Comparison of ENCODE assay signal across 20 cellular contexts in the genomic region with DNA sequence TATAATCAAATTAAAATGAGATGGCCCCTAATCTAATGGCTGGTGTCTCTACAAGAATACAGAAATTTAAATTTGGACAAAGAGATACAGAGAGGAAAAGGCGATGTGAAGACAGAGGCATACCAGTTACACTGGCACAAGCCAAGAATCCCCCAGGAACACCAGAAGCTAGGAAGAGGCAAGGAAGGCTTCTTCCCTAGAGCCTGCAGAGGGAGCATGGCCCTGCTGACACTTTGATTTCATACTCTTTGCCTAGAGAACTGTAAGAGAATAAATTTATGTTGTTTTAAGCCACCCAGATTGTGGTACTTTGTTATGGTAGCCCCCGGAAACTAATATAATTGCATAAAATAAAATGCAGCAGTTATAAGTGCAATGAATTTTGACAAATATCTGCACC.
A peak's percentile ranks its signal among the peaks of the same experiment; 100 is the strongest.
DNase-seq lines count a peak whose midpoint lies in the region; ATAC-seq and TF ChIP-seq lines count a peak whose summit lies in the region.
"Had no signal": no experiment of that assay in that cellular context is flagged by ENCODE, and none has a peak within 500 bp of the region (broad histone marks: within the 10 kb centered on the region; RNA-seq: fewer than 3 reads in every experiment).

No MANE protein-coding gene starts in this region.

- H3K36me3 ChIP-seq in endodermal cell (ENCODE audit: control insufficient read depth, insufficient read depth, low read length): no peaks in the 10 kb centered on the region
- no peaks in the 10 kb centered on the region for H3K36me3 ChIP-seq in neural progenitor cell
- H3K36me3 ChIP-seq: BE2C; BLaER1 treated with 17β-estradiol and CSF1 and Interleukin-3, amounts not matched to agents 10 nM and 100 nM had no signal

- no peak overlapping the region for H3K4me3 ChIP-seq in endodermal cell (ENCODE audit: low read length)
- H3K4me3 ChIP-seq in neural progenitor cell: no peak overlapping the region
- H3K4me3 ChIP-seq: BLaER1 treated with 17β-estradiol and CSF1 and Interleukin-3, amounts not matched to agents 10 nM and 100 nM; GM23248 had no signal

- H3F3A ChIP-seq in neural progenitor cell (ENCODE audit: low read depth): no peaks in the 10 kb centered on the region

- no peak overlapping the region for H2AFZ ChIP-seq in neural progenitor cell (replicated peaks)
- H2AFZ ChIP-seq: GM23248 had no signal

- H3K9me3 Mint-ChIP-seq in endodermal cell (peaks cover 7% of the 10 kb centered on the region), neural progenitor cell (peaks cover 11% of the 10 kb centered on the region)
- H3K9me3 Mint-ChIP-seq: CD4-positive, alpha-beta T cell had no signal

- H3K27ac Mint-ChIP-seq in endodermal cell: no peak overlapping the region
- H3K27ac Mint-ChIP-seq in neural progenitor cell: no peak overlapping the region
- H3K27ac Mint-ChIP-seq: CD14-positive monocyte; CD4-positive, alpha-beta T cell; CD8-positive, alpha-beta memory T cell had no signal

- no peaks in the 10 kb centered on the region for H3K4me1 Mint-ChIP-seq in endodermal cell
- H3K4me1 Mint-ChIP-seq in neural progenitor cell: no peaks in the 10 kb centered on the region
- H3K4me1 Mint-ChIP-seq: CD14-positive monocyte; CD8-positive, alpha-beta memory T cell had no signal

- H3K9me3 ChIP-seq in endodermal cell (ENCODE audit: control insufficient read depth, low read length) (no peaks in the 10 kb centered on the region), neural progenitor cell (ENCODE audit: low read depth) (no peaks in the 10 kb centered on the region)
- H3K9me3 ChIP-seq: BE2C had no signal

- no peaks in the 10 kb centered on the region for H3K4me1 ChIP-seq in endodermal cell (ENCODE audit: control insufficient read depth, insufficient read depth, low read length)
- H3K4me1 ChIP-seq in neural progenitor cell: no peaks in the 10 kb centered on the region
- H3K4me1 ChIP-seq: BE2C had no signal

- WGBS in endodermal cell (ENCODE audit: insufficient coverage in 1 of 2, insufficient read length in 1 of 2), 2 experiments: 79 to 100% methylated on average over 1 of the region's 2 CpGs

- H3K36me3 Mint-ChIP-seq in endodermal cell (ENCODE audit: low read depth): no peaks in the 10 kb centered on the region
- no peaks in the 10 kb centered on the region for H3K36me3 Mint-ChIP-seq in neural progenitor cell
- H3K36me3 Mint-ChIP-seq: CD14-positive monocyte; CD8-positive, alpha-beta memory T cell had no signal

- DNase-seq in DMS 273 (lab: John Stamatoyannopoulos, UW; ENCODE audit: unreplicated experiment) (peak; percentile 10), DMS 273 treated with DMSO at 0.1 percent for 48 hours (lab: John Stamatoyannopoulos, UW) (no peak), SK-MEL-5 (ENCODE audit: low read depth, low spot score) (peak; percentile 18), endodermal cell (no peak), neural progenitor cell (ENCODE audit: low spot score) (no peak), germinal center (ENCODE audit: low spot score) (no peak), NOMO-1 treated with dmso at 0.1 percent for 144 hours (lab: John Stamatoyannopoulos, UW; ENCODE audit: unreplicated experiment) (no peak)
- DNase-seq: ACHN; AML-193; BE2C; CD4-positive, alpha-beta T cell; CD8-positive, alpha-beta memory T cell; DMS153; DND-41; GM23248; HCEC 1CT had no signal

- H3K4me2 ChIP-seq in neural progenitor cell: no peak overlapping the region
- H3K4me2 ChIP-seq: BLaER1 treated with 17β-estradiol and CSF1 and Interleukin-3, amounts not matched to agents 10 nM and 100 nM had no signal

- ATAC-seq in GM21723 (IDR thresholded peaks at IDR 0.05; ENCODE audit: unreplicated experiment): no peak

- H3K27me3 ChIP-seq in endodermal cell (ENCODE audit: control insufficient read depth, insufficient read depth, low read length, poor library complexity, severe bottlenecking) (no peaks in the 10 kb centered on the region), neural progenitor cell (no peaks in the 10 kb centered on the region)
- H3K27me3 ChIP-seq: BE2C; BLaER1 treated with 17β-estradiol and CSF1 and Interleukin-3, amounts not matched to agents 10 nM and 100 nM had no signal

- H3K27ac ChIP-seq in endodermal cell (ENCODE audit: low read depth, low read length) (no peak overlapping the region), neural progenitor cell (no peak overlapping the region)
- H3K27ac ChIP-seq: 22Rv1; BLaER1 treated with 17β-estradiol and CSF1 and Interleukin-3, amounts not matched to agents 10 nM and 100 nM; GM23248 had no signal

- H3K27me3 Mint-ChIP-seq in endodermal cell (ENCODE audit: insufficient read depth) (no peaks in the 10 kb centered on the region), neural progenitor cell (ENCODE audit: insufficient read depth, low read depth) (peaks cover 3% of the 10 kb centered on the region)
- H3K27me3 Mint-ChIP-seq: CD4-positive, alpha-beta T cell; CD8-positive, alpha-beta memory T cell had no signal

- in situ Hi-C loops in SK-MEL-5 (cut with HindIII; ENCODE audit: low pct_unique_long_range_greater_than_20kb, low sequenced_read_pairs): no loop called here

- TF ChIP-seq CTCF in endodermal cell (conservative IDR thresholded peaks at IDR 0.05) (peak; percentile 58), neural progenitor cell (IDR thresholded peaks at IDR 0.05) (peak; percentile 13)

- no peaks in the 10 kb centered on the region for H4K20me1 ChIP-seq in neural progenitor cell (ENCODE audit: low read depth)
- H4K20me1 ChIP-seq: BLaER1 treated with 17β-estradiol and CSF1 and Interleukin-3, amounts not matched to agents 10 nM and 100 nM had no signal

- no peaks in the 10 kb centered on the region for H3K79me2 ChIP-seq in neural progenitor cell (ENCODE audit: low read depth)

- H3K4me3 Mint-ChIP-seq in endodermal cell (no peak overlapping the region), neural progenitor cell (no peak overlapping the region)
- H3K4me3 Mint-ChIP-seq: CD14-positive monocyte; CD4-positive, alpha-beta T cell; CD8-positive, alpha-beta memory T cell had no signal

- H3K9ac ChIP-seq in endodermal cell (ENCODE audit: extremely low read depth, low read length, poor library complexity, severe bottlenecking) (no peak overlapping the region), neural progenitor cell (no peak overlapping the region)
- H3K9ac ChIP-seq: BLaER1 treated with 17β-estradiol and CSF1 and Interleukin-3, amounts not matched to agents 10 nM and 100 nM; GM23248 had no signal

Comparison
In these comparisons a context has a peak if more than half of its experiments do, and no peak if none do; other contexts are left out.
1. DNase-seq: peak in DMS 273 (single experiment) and SK-MEL-5 (single experiment); none in DMS 273 treated with DMSO at 0.1 percent for 48 hours (single experiment), endodermal cell (single experiment), neural progenitor cell (single experiment), germinal center (single experiment) and NOMO-1 treated with dmso at 0.1 percent for 144 hours (single experiment).